Comparison of ENCODE assay signal across 9 cellular contexts in genomic region chr3:185070491-185071335, GRCh38.
DNase-seq lines count a peak whose midpoint lies in the region; ATAC-seq and TF ChIP-seq lines count a peak whose summit lies in the region.
"Had no signal": no experiment of that assay in that cellular context is flagged by ENCODE, and none has a peak within 500 bp of the region (broad histone marks: within the 10 kb centered on the region; RNA-seq: fewer than 3 reads in every experiment).

No MANE protein-coding gene starts in this region.

- no peaks in the 10 kb centered on the region for H3K27me3 Mint-ChIP-seq in chondrocyte (ENCODE audit: low read depth)

- no peaks in the 10 kb centered on the region for H3K36me3 ChIP-seq in MG63
- H3K36me3 ChIP-seq: neutrophil had no signal

- no peaks in the 10 kb centered on the region for H3K27me3 ChIP-seq in MG63
- H3K27me3 ChIP-seq: neutrophil had no signal

- H3K4me1 Mint-ChIP-seq in chondrocyte (ENCODE audit: low read depth), result peaks cover 6% of the 10 kb centered on the region

- no peaks in the 10 kb centered on the region for H3K9me3 Mint-ChIP-seq in chondrocyte (ENCODE audit: low read depth)

- H3K9me3 ChIP-seq in MG63, result no peaks in the 10 kb centered on the region
- H3K9me3 ChIP-seq: neutrophil had no signal

- H3K36me3 Mint-ChIP-seq in chondrocyte (ENCODE audit: low read depth), result peaks cover 2% of the 10 kb centered on the region

- no peak for ATAC-seq in HG03565 (IDR thresholded peaks at IDR 0.05; ENCODE audit: unreplicated experiment)

- no peak overlapping the region for H3K4me3 Mint-ChIP-seq in chondrocyte (ENCODE audit: unreplicated experiment)

- peak; percentile 54 for DNase-seq in Daoy (ENCODE audit: low read depth)
- peak; percentile 17 for DNase-seq in MG63
- no peak for DNase-seq in chondrocyte (ENCODE audit: low spot score)
- DNase-seq in lung microvascular endothelial cell (ENCODE audit: low read depth in 2 of 2), result peak; percentile 40 to 65
- no peak for DNase-seq in NCI-H1694 (lab: John Stamatoyannopoulos, UW)
- no peak for DNase-seq in NAMALWA (ENCODE audit: low spot score)
- DNase-seq in NCI-H2107 treated with DMSO at 0.1 percent for 48 hours (lab: John Stamatoyannopoulos, UW; ENCODE audit: unreplicated experiment), result no peak

- H3K4me3 ChIP-seq in MG63, result no peak overlapping the region

- peak; percentile 70 for TF ChIP-seq CTCF in chondrocyte (IDR thresholded peaks at IDR 0.05)

- no peak overlapping the region for H3K27ac Mint-ChIP-seq in chondrocyte (ENCODE audit: unreplicated experiment)

Comparison
In these comparisons a context has a peak if more than half of its experiments do, and no peak if none do; other contexts are left out.
1. DNase-seq: peak in Daoy (single experiment), MG63 (single experiment) and lung microvascular endothelial cell (2 of 2); none in chondrocyte (single experiment), NCI-H1694 (single experiment), NAMALWA (single experiment) and NCI-H2107 treated with DMSO at 0.1 percent for 48 hours (single experiment).